8 cellular contexts compared by ENCODE assay signal in the genomic region with DNA sequence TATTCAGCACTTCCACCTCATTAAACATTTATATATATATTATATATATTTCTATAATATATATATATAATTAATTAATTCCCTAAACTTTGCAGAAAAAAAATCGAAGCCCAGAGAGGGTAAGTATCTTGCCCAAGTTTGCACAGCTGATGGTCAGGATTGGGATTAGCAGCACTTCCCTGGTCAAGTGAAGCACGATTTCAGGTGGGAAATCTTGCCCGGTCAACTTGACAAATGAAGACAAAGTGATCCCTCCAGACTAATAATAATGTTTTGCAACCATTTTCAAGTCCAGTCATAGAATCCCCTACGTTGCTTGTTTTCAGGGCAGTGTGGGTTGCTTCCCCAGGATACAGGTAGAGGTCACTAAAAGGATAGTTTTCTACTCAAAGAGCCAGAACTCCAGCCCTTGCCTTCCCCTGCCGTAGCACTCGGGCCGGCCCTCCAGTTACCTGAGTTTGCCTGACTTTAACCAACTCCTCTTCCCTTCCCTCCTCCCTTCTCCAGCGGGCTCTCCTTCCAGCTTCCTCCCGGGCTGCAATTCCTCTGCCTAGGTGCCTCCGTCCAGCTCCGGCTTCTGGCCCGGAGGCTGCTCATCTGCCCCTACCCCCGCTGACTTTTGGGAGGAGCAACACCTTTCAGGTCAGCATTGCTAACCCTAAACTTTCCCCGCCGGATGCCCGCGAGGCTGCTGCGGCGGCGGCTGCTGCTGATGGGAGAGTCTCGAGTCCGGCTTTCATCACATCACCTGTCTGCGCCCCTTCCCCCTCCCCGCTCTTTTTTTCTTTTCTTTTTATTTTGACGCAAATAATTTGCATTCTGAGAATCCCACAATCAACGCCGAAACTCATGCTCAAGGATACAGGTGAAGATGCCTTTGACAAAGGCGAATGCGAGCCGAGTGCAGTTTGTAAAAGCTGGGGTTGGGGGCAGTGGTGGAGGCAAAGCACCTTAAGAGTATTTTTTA. TPM values are rescaled to one million over a fixed set of nuclear protein-coding genes. Genes with fewer than 3 reads are reported as not detected.
DNase-seq lines count a peak whose midpoint lies in the region; ATAC-seq lines count a peak whose summit lies in the region.

No MANE protein-coding gene starts in this region.

- H3K79me2 ChIP-seq in mesendoderm (ENCODE audit: control insufficient read depth, insufficient read depth, low read length), result no peaks in the 10 kb centered on the region

- no peaks in the 10 kb centered on the region for H3K79me1 ChIP-seq in mesendoderm (ENCODE audit: low read length)

- H2BK15ac ChIP-seq in mesendoderm (replicated peaks; ENCODE audit: low read depth), result no peak overlapping the region

- H3K4me2 ChIP-seq in mesendoderm (ENCODE audit: low read length), result peak overlapping the region; percentile 21

- H3K36me3 ChIP-seq in mesendoderm (ENCODE audit: control insufficient read depth, insufficient read depth, low read length) (no peaks in the 10 kb centered on the region), aorta (ENCODE audit: control insufficient read depth in 1 of 2, insufficient read depth in 2 of 2, low read length in 1 of 2) (no peaks in the 10 kb centered on the region)

- H4K5ac ChIP-seq in mesendoderm (ENCODE audit: low read length), result no peak overlapping the region

- H3K4me3 ChIP-seq in mesendoderm (ENCODE audit: low read length) (peak overlapping the region; percentile 18), aorta (ENCODE audit: low read length in 2 of 2) (peak overlapping the region; percentile 29 to 50)

- peak overlapping the region; percentile 81 for H3K4ac ChIP-seq in mesendoderm (ENCODE audit: low read depth, low read length)

- ATAC-seq in GM18498 (IDR thresholded peaks at IDR 0.05; ENCODE audit: unreplicated experiment), result peak; percentile 71
- peak; percentile 66 for ATAC-seq in GM21825 (IDR thresholded peaks at IDR 0.05; ENCODE audit: unreplicated experiment)
- peak; percentile 17 for ATAC-seq in aorta (ENCODE audit: low FRiP score)

- H2AK5ac ChIP-seq in mesendoderm (ENCODE audit: low read length), result no peak overlapping the region

- DNase-seq in MV-4-11 (lab: John Stamatoyannopoulos, UW) (peak; percentile 29), cerebellar cortex (ENCODE audit: low spot score) (peak; percentile 11), mesendoderm (peak; percentile 95), aorta (no peak), dedifferentiated amniotic fluid mesenchymal stem cell (ENCODE audit: extremely low spot score) (no peak)
- DNase-seq in activated CD4-positive, alpha-beta T cell treated with anti-CD3 and anti-CD28 coated beads for 48 hours, result no peak

- peak overlapping the region; percentile 53 for H3K18ac ChIP-seq in mesendoderm (ENCODE audit: low read length)

- intact Hi-C loops in aorta (cut with DNase I), result no loop called here

- no CpG with 5 or more reads among the region's 30 CpGs for WGBS in mesendoderm (ENCODE audit: extremely low coverage, insufficient coverage, low lambda C conversion rate)
- 9% methylated on average over 30 of the region's 30 CpGs for WGBS in aorta, 2 donors

- peak overlapping the region; percentile 76 for H3K23ac ChIP-seq in mesendoderm (ENCODE audit: low read length)

- H3K9ac ChIP-seq in mesendoderm (ENCODE audit: low read length), result peak overlapping the region; percentile 80

- no peak overlapping the region for H4K8ac ChIP-seq in mesendoderm (ENCODE audit: low read depth, low read length)

- no peak overlapping the region for H2BK5ac ChIP-seq in mesendoderm (ENCODE audit: low read length)

- H3K9me3 ChIP-seq in aorta (ENCODE audit: control insufficient read depth, low read length), result no peaks in the 10 kb centered on the region

- H3K4me1 ChIP-seq in mesendoderm (ENCODE audit: control insufficient read depth, low read depth, low read length) (peaks cover 10% of the 10 kb centered on the region), aorta (ENCODE audit: control insufficient read depth in 1 of 2, insufficient read depth in 2 of 2, low read length in 2 of 2) (peaks cover 0 to 3% of the 10 kb centered on the region in 2 donors)

- H2BK120ac ChIP-seq in mesendoderm (ENCODE audit: low read depth, low read length), result no peak overlapping the region

- H3K27ac ChIP-seq in mesendoderm (ENCODE audit: low read depth, low read length) (peak overlapping the region; percentile 10), aorta (ENCODE audit: low read depth in 1 of 2, low read length in 2 of 2) (no peak overlapping the region)

- no peaks in the 10 kb centered on the region for H3K27me3 ChIP-seq in mesendoderm (ENCODE audit: insufficient read depth, low read length, poor library complexity)
- H3K27me3 ChIP-seq in aorta (ENCODE audit: control insufficient read depth in 1 of 2, insufficient read depth in 2 of 2, low read length in 1 of 2), result no peaks in the 10 kb centered on the region

- H3K56ac ChIP-seq in mesendoderm (ENCODE audit: low read length), result peak overlapping the region; percentile 86

RNA-seq across cellular contexts. Expression of a gene that starts 0.9 kb away (rescaled TPM):
- 2.4 TPM for polyA plus RNA-seq in mesendoderm (2013, experiment 1 of 2)
- polyA plus RNA-seq in mesendoderm (2013, experiment 2 of 2), result 2.5 TPM
- total RNA-seq in aorta, result 1 to 10 TPM; 1.1 to 3.2 TPM
- polyA plus RNA-seq in aorta, result under 1 TPM; 0.08 to 0.25 TPM

Comparison
In these comparisons a context has a peak if more than half of its experiments do, and no peak if none do; other contexts are left out.
1. ATAC-seq: peak in every context shown above with its lines; median percentile 71 in GM18498; 66 in GM21825; 17 in aorta.
2. DNase-seq: peak in MV-4-11 (single experiment), cerebellar cortex (single experiment) and mesendoderm (single experiment); none in aorta (0 of 2), dedifferentiated amniotic fluid mesenchymal stem cell (single experiment) and activated CD4-positive, alpha-beta T cell treated with anti-CD3 and anti-CD28 coated beads for 48 hours (single experiment).